In the genomic region with DNA sequence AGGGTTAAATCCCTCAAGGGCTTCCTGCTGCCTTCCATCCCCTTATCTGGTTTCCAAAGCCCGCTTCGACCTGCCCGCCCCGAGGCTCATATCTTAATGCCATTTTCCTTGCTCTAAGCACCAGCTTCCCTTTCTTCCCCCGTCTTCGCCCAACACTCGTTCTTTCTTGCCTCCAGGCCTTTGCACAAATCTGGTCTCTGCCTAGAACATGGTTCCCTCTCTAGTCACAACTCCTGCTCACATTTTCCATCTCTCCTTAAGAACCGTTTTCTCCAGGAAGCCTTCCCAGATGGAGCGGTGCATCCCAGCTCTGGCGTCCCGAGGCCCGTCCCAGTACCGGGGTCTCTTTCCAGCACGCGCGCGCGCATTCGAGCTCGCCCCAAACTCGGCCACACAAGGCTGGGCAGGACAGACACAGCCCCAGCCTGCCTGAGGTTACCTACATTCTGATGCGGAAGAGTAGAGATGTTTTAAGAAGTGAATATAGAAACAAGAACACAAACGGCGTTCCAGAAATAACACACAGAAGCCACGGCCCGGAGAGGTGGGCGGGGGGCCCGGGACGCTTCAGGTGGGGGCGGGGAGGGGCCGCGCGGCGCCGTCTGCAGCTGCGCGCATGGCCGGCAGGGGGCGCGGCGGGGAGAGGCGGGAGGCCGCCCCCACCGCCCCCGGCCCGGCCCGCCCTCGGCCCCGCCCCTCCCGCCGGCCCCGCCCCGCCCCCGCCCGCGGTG, we compare ENCODE assay signal across 8 cellular contexts. TPM values are rescaled to one million over a fixed set of nuclear protein-coding genes. Genes with fewer than 3 reads are reported as not detected.
DNase-seq lines count a peak whose midpoint lies in the region; ATAC-seq and TF ChIP-seq lines count a peak whose summit lies in the region.

Gene DGKD (plus strand): TSS at position 726 of the 731 bp plus-strand sequence. CDS start 25 bp downstream, outside the sequence.

- 0 out of 2 replicates have a peak within 1 kb of the TSS, but pooled peaks have one; percentile 31 for H2AK5ac ChIP-seq in IMR-90 (ENCODE audit: low read depth, low read length)

- H3K9me3 ChIP-seq in IMR-90 (ENCODE audit: control insufficient read depth, insufficient read depth, low read length) (no peaks in the 10 kb centered on the region), SU-DHL-6 (ENCODE audit: insufficient read depth, low read length) (no peaks in the 10 kb centered on the region), uterus (no peaks in the 10 kb centered on the region)

- intact Hi-C loops in IMR-90 (cut with micrococcal nuclease) = loop anchor here (1.0 to 2.0 kb wide), 2 partner anchors 33 to 89 kb away; no protein-coding TSS in a partner anchor
- intact Hi-C loops in left cardiac atrium (cut with DNase I) = no loop called here
- intact Hi-C loops in uterus (cut with DNase I; ENCODE audit: low total_unique reads) = loop anchor here (10.0 kb wide), 1 partner anchor 749 kb away; no protein-coding TSS in a partner anchor

- CTCF ChIA-PET in IMR-90 (lab: Yijun Ruan, JAX) = no interaction called here

- peak within 1 kb of the TSS; percentile 57; the same call in 2 of the 3 replicates for H2BK15ac ChIP-seq in IMR-90 (ENCODE audit: low read depth, low read length)

- H2AFZ ChIP-seq in IMR-90 (replicated peaks; ENCODE audit: low read length, poor library complexity) (peak within 1 kb of the TSS; percentile 97), SU-DHL-6 (ENCODE audit: low read depth, low read length, severe bottlenecking) (peak within 1 kb of the TSS; percentile 63)

- peak; percentile 50 for ATAC-seq in GM21381 (IDR thresholded peaks at IDR 0.05; ENCODE audit: unreplicated experiment)
- peak; percentile 93 for ATAC-seq in IMR-90 (ENCODE audit: low read depth)
- peak; percentile 84 to 94 for ATAC-seq in left cardiac atrium

- H3K56ac ChIP-seq in IMR-90 (ENCODE audit: extremely low read depth, insufficient read depth, low read length) = no peak within 1 kb of the TSS; the same call in 1 of the 2 replicates

- H3K9me2 ChIP-seq in SU-DHL-6 (replicated peaks; ENCODE audit: insufficient read depth, low read length) = no peaks in the 10 kb centered on the region

- DNase-seq in DMS153 (lab: John Stamatoyannopoulos, UW) (peak; percentile 11), IMR-90 (no peak), left cardiac atrium (peak; percentile 63), uterus (peak; percentile 38 to 65)
- DNase-seq in activated naive CD8-positive, alpha-beta T cell treated with anti-CD3 and anti-CD28 coated beads, Interleukin-2, amount 50 U/mL, for 16 hours (ENCODE audit: low read depth, low spot score) = peak; percentile 58

- dilution Hi-C loops in IMR-90 (cut with HindIII; ENCODE audit: low sequenced_read_pairs, unreplicated experiment) = no loop called here

- H3K18ac ChIP-seq in IMR-90 (ENCODE audit: low read depth, low read length) = peak within 1 kb of the TSS; percentile 42

- H2BK20ac ChIP-seq in IMR-90 (ENCODE audit: low read depth, low read length) = peak within 1 kb of the TSS; percentile 30

- H2AK9ac ChIP-seq in IMR-90 (replicated peaks; ENCODE audit: low read depth, low read length, poor library complexity) = peak within 1 kb of the TSS; percentile 91

- POLR2A ChIA-PET in IMR-90 (lab: Charles Lee; ENCODE audit: unreplicated experiment) = no interaction called here

- H4K20me1 ChIP-seq in IMR-90 (ENCODE audit: insufficient read depth, low read length) (peaks cover 14% of the 10 kb centered on the region; the same call in 1 of the 2 replicates), SU-DHL-6 (ENCODE audit: low read depth, low read length) (peaks cover 4% of the 10 kb centered on the region; the same call in 1 of the 2 replicates)

- H3K9ac ChIP-seq in IMR-90 (ENCODE audit: low read depth, low read length) (peak within 1 kb of the TSS; percentile 93), SU-DHL-6 (ENCODE audit: low read length) (peak within 1 kb of the TSS; percentile 62), rectal smooth muscle tissue (ENCODE audit: low read length) (peak within 1 kb of the TSS; percentile 10)

- H3K4me1 ChIP-seq in IMR-90 (ENCODE audit: control insufficient read depth, insufficient read depth, low read length) (peaks cover 8% of the 10 kb centered on the region), rectal smooth muscle tissue (ENCODE audit: control insufficient read depth, insufficient read depth, low read length) (peaks cover 5% of the 10 kb centered on the region), uterus (peaks cover 6 to 7% of the 10 kb centered on the region in 2 donors)

- peak within 1 kb of the TSS; percentile 82 to 99 for H4K8ac ChIP-seq in IMR-90 (ENCODE audit: low read depth in 2 of 2, low read length in 2 of 2)

- peak within 1 kb of the TSS; percentile 100 for H3K4me3 ChIP-seq in IMR-90 (ENCODE audit: insufficient read depth, low read depth, low read length)
- H3K4me3 ChIP-seq in SU-DHL-6 (ENCODE audit: insufficient read depth, low read length, poor library complexity, severe bottlenecking) = peak within 1 kb of the TSS; percentile 73
- H3K4me3 ChIP-seq in rectal smooth muscle tissue (ENCODE audit: low read length) = peak within 1 kb of the TSS; percentile 82
- H3K4me3 ChIP-seq in uterus = peak within 1 kb of the TSS; percentile 31 to 69

- peak within 1 kb of the TSS; percentile 84 for H3K23ac ChIP-seq in IMR-90 (ENCODE audit: low read depth, low read length)

- WGBS in IMR-90 (ENCODE audit: extremely low coverage in 2 of 2, insufficient read length in 1 of 2), 2 experiments = 28% methylated on average over 3 of the region's 56 CpGs; no CpG with 5 or more reads in 1 of the 2 experiments

- H3K79me2 ChIP-seq in SU-DHL-6 (ENCODE audit: insufficient read depth, low read length) = peaks cover 1% of the 10 kb centered on the region; the same call in 1 of the 2 replicates

- peak within 1 kb of the TSS; percentile 90 for H3K14ac ChIP-seq in IMR-90 (replicated peaks; ENCODE audit: low read depth, low read length)

- H4K5ac ChIP-seq in IMR-90 (ENCODE audit: low read depth, low read length) = peak within 1 kb of the TSS; percentile 86

- peaks cover 4% of the 10 kb centered on the region; the same call in 1 of the 2 replicates for H3K27me3 ChIP-seq in IMR-90 (ENCODE audit: control insufficient read depth, insufficient read depth, low read length)
- H3K27me3 ChIP-seq in SU-DHL-6 (ENCODE audit: low read length) = no peaks in the 10 kb centered on the region
- H3K27me3 ChIP-seq in rectal smooth muscle tissue (ENCODE audit: control insufficient read depth, insufficient read depth, low read length) = no peaks in the 10 kb centered on the region
- no peaks in the 10 kb centered on the region for H3K27me3 ChIP-seq in uterus

- H2BK120ac ChIP-seq in IMR-90 (ENCODE audit: low read depth, low read length) = peak within 1 kb of the TSS; percentile 85

- H2BK5ac ChIP-seq in IMR-90 (ENCODE audit: low read depth, low read length, poor library complexity, severe bottlenecking) = peak within 1 kb of the TSS; percentile 65

- no TSS peak for BruUV-seq in IMR-90 (replicated peaks; lab: Mats Ljungman, UMichigan)

- H4K91ac ChIP-seq in IMR-90 (ENCODE audit: insufficient read depth, low read depth, low read length) = peak within 1 kb of the TSS; percentile 96

- H3K4ac ChIP-seq in IMR-90 (ENCODE audit: low read depth, low read length) = peak within 1 kb of the TSS; percentile 92

- peak within 1 kb of the TSS; percentile 86 for H3K27ac ChIP-seq in IMR-90 (ENCODE audit: insufficient read depth, low read length)
- peak within 1 kb of the TSS; percentile 78 for H3K27ac ChIP-seq in SU-DHL-6 (ENCODE audit: low read depth, low read length)
- no peak within 1 kb of the TSS for H3K27ac ChIP-seq in rectal smooth muscle tissue (ENCODE audit: low read depth, low read length)
- peak within 1 kb of the TSS; percentile 45 to 58 for H3K27ac ChIP-seq in uterus

- in situ Hi-C loops in IMR-90 (cut with MboI; ENCODE audit: low sequenced_read_pairs) = loop anchor here (5.0 kb wide), 1 partner anchor 93 kb away; no protein-coding TSS in a partner anchor

- no peak for TF ChIP-seq RAD21 in IMR-90 (IDR thresholded peaks at IDR 0.05; ENCODE audit: low read length)

- peaks cover 19% of the 10 kb centered on the region for H3F3A ChIP-seq in SU-DHL-6 (ENCODE audit: insufficient read depth)

- no peaks in the 10 kb centered on the region for H3K36me3 ChIP-seq in IMR-90 (ENCODE audit: control insufficient read depth, insufficient read depth, low read length)
- 0 out of 2 replicates have a peak, but pooled peaks cover 6% of the 10 kb centered on the region for H3K36me3 ChIP-seq in SU-DHL-6 (ENCODE audit: low read length)
- H3K36me3 ChIP-seq in rectal smooth muscle tissue (ENCODE audit: control insufficient read depth, insufficient read depth, low read length) = no peaks in the 10 kb centered on the region
- H3K36me3 ChIP-seq in uterus = no peaks in the 10 kb centered on the region

- H3K9me1 ChIP-seq in IMR-90 (ENCODE audit: insufficient read depth, low read length) = peaks cover 10% of the 10 kb centered on the region

- TF ChIP-seq CTCF in IMR-90 (conservative IDR thresholded peaks at IDR 0.05; ENCODE audit: low read depth, low read length) (peak; percentile 34), SU-DHL-6 (IDR thresholded peaks at IDR 0.05; ENCODE audit: insufficient read depth, low read length, poor library complexity, severe bottlenecking) (peak; percentile 29), uterus (IDR thresholded peaks at IDR 0.05) (peak in 2 of 4 experiments; percentile 34 to 78)

- H3K4me2 ChIP-seq in IMR-90 (ENCODE audit: low read depth, low read length) = peak within 1 kb of the TSS; percentile 77
- H3K4me2 ChIP-seq in SU-DHL-6 (ENCODE audit: low read depth, low read length, poor library complexity, severe bottlenecking) = peak within 1 kb of the TSS; percentile 84

- H3K79me1 ChIP-seq in IMR-90 (ENCODE audit: low read depth in 1 of 2, low read length in 2 of 2) = peaks cover 19 to 28% of the 10 kb centered on the region in 2 experiments

- TF ChIP-seq POLR2A in IMR-90 (IDR thresholded peaks at IDR 0.05; ENCODE audit: low read depth, low read length) = no peak
- no peak for TF ChIP-seq POLR2A in uterus (IDR thresholded peaks at IDR 0.05)

TF ChIP-seq in IMR-90, 13 proteins besides CTCF, POLR2A, EP300 and RAD21 (continues in another document):
- TF ChIP-seq RCOR1 (IDR thresholded peaks at IDR 0.05; ENCODE audit: insufficient replicate concordance, low read length) (no peak), CHD1 (IDR thresholded peaks at IDR 0.05; ENCODE audit: low read depth, low read length) (no peak)
- TF ChIP-seq, protein P1, sequence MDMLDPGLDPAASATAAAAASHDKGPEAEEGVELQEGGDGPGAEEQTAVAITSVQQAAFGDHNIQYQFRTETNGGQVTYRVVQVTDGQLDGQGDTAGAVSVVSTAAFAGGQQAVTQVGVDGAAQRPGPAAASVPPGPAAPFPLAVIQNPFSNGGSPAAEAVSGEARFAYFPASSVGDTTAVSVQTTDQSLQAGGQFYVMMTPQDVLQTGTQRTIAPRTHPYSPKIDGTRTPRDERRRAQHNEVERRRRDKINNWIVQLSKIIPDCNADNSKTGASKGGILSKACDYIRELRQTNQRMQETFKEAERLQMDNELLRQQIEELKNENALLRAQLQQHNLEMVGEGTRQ (IDR thresholded peaks at IDR 0.05; ENCODE audit: low read depth, low read length) = no peak

RNA-seq across cellular contexts. Expression of gene DGKD, which starts in this region (rescaled TPM):
- total RNA-seq in IMR-90 (2012; rRNA removed) (5.8 and 6.5 TPM in 2 replicates), left cardiac atrium (10 to 100 TPM; 31.9 to 64.9 TPM), uterus (10 to 100 TPM in 3 of 4 donors, 1 to 10 TPM in 1; 5.0 to 46.1 (median 28.0) TPM)
- polyA plus RNA-seq in IMR-90 (2012; rRNA removed) = 8.5 and 10.1 TPM in 2 replicates
- polyA plus RNA-seq in IMR-90 (2012; cell fraction: cytosol; rRNA removed) = 7.0 and 7.4 TPM in 2 replicates
- polyA plus RNA-seq in IMR-90 (2012; cell fraction: nucleus; rRNA removed; ENCODE audit: low replicate concordance) = 41.1 and 42.5 TPM in 2 replicates

Comparison
In these comparisons a context has a peak if more than half of its experiments do, and no peak if none do; other contexts are left out.
1. H3K4me3 ChIP-seq: peak in every context shown above with its lines; median percentile 100 in IMR-90; 82 in rectal smooth muscle tissue; 73 in SU-DHL-6; 50 in uterus.
2. H3K9ac ChIP-seq: peak in every context shown above with its lines; median percentile 93 in IMR-90; 62 in SU-DHL-6; 10 in rectal smooth muscle tissue.
3. intact Hi-C loops: an anchor here in IMR-90 (1.0 to 2.0 kb wide) and uterus (10.0 kb wide); none called in left cardiac atrium.